15 cellular contexts compared by ENCODE assay signal in the genomic region with DNA sequence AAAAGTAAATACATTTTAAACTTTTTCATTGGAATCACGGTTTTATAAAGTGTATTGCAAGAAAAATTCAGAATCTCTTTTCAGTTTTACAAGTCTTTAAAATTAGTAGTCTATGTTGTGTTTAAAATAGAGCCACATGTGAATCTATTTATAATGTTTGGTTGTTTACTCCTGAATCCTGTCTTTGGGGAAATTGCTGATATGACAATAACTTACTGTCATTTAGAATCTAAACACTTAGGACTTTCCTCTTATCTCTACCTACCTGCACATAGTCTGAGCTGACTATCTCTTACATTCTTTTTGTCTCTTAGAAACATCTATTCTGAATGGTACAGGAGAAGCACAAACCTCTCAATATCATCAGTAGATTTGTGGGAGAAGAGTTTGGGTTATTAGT. TPM values are rescaled to one million over a fixed set of nuclear protein-coding genes. Genes with fewer than 3 reads are reported as not detected.
DNase-seq lines count a peak whose midpoint lies in the region; ATAC-seq, FAIRE-seq and TF ChIP-seq lines count a peak whose summit lies in the region.
"Had no signal": no experiment of that assay in that cellular context is flagged by ENCODE, and none has a peak within 500 bp of the region (broad histone marks: within the 10 kb centered on the region; RNA-seq: fewer than 3 reads in every experiment).

No MANE protein-coding gene starts in this region.

- H3K4me1 Mint-ChIP-seq in astrocyte (ENCODE audit: low read depth, unreplicated experiment) (peaks cover 4% of the 10 kb centered on the region), neural crest cell (peaks cover 10% of the 10 kb centered on the region)

- H3K4me3 Mint-ChIP-seq in astrocyte (ENCODE audit: unreplicated experiment) (no peak overlapping the region), neural crest cell (peak overlapping the region; percentile 6)
- H3K4me3 Mint-ChIP-seq: CD14-positive monocyte; CD4-positive, alpha-beta memory T cell had no signal

- no peak for TF ChIP-seq POLR2A in HepG2 (IDR thresholded peaks at IDR 0.05; ENCODE audit: insufficient read depth in 1 of 2, low read depth in 2 of 2, low read length in 2 of 2)
- no peak for TF ChIP-seq POLR2A in right lobe of liver (IDR thresholded peaks at IDR 0.05)

- TF ChIP-seq EP300 in HepG2 (IDR thresholded peaks at IDR 0.05; ENCODE audit: low read depth in 2 of 2, low read length in 2 of 2) (no peak), HepG2 (CRISPR knock-in tag; IDR thresholded peaks at IDR 0.05; ENCODE audit: borderline replicate concordance) (no peak)

- H3K4me3 ChIP-seq in HepG2 (replicated peaks in 1 of 3; ENCODE audit: insufficient read depth in 1 of 3, low read depth in 2 of 3, low read length in 3 of 3), result no peak overlapping the region
- H3K4me3 ChIP-seq in right lobe of liver, result no peak overlapping the region
- no peak overlapping the region for H3K4me3 ChIP-seq in astrocyte (ENCODE audit: insufficient read depth, low read depth, low read length)
- H3K4me3 ChIP-seq: BLaER1, GM12878, GM23248 had no signal

- H3K79me2 ChIP-seq in HepG2 (ENCODE audit: insufficient read depth, low read length), result no peaks in the 10 kb centered on the region
- no peaks in the 10 kb centered on the region for H3K79me2 ChIP-seq in astrocyte (ENCODE audit: insufficient read depth, low read length)

- H3K9me3 Mint-ChIP-seq in astrocyte (ENCODE audit: unreplicated experiment) (no peaks in the 10 kb centered on the region), neural crest cell (no peaks in the 10 kb centered on the region)

- intact Hi-C loops in HepG2 (cut with micrococcal nuclease; ENCODE audit: unreplicated experiment) (loop anchor here (1.0 to 2.0 kb wide), 2 partner anchors 120 to 139 kb away; no protein-coding TSS in a partner anchor), right lobe of liver (cut with DNase I) (no loop called here)

- no peaks in the 10 kb centered on the region for H3K36me3 ChIP-seq in HepG2 (replicated peaks in 1 of 2; ENCODE audit: control insufficient read depth in 1 of 2, insufficient read depth in 2 of 2, low read length in 2 of 2)
- no peaks in the 10 kb centered on the region for H3K36me3 ChIP-seq in right lobe of liver
- no peaks in the 10 kb centered on the region for H3K36me3 ChIP-seq in astrocyte (ENCODE audit: insufficient read depth, low read length)
- H3K36me3 ChIP-seq: BLaER1 had no signal

- no peak overlapping the region for H3K27ac ChIP-seq in HepG2 (ENCODE audit: extremely low read length, insufficient read depth, low read length)
- H3K27ac ChIP-seq in right lobe of liver, result no peak overlapping the region
- H3K27ac ChIP-seq in astrocyte (ENCODE audit: low read depth, low read length), result no peak overlapping the region
- H3K27ac ChIP-seq: 22Rv1, BLaER1, GM23248, KMS-11 had no signal

- H3K9ac ChIP-seq in HepG2 (ENCODE audit: insufficient read depth, low read depth, low read length) (no peak overlapping the region), astrocyte (ENCODE audit: low read length) (no peak overlapping the region)
- H3K9ac ChIP-seq: BLaER1, GM23248, KMS-11 had no signal

- no TSS peak for BruUV-seq in HepG2 (replicated peaks; lab: Mats Ljungman, UMichigan)

- ATAC-seq in HepG2 (no peak), right lobe of liver (no peak), GM21529 (IDR thresholded peaks at IDR 0.05; ENCODE audit: unreplicated experiment) (no peak)

- 20% methylated on average over 1 of the region's 1 CpG for WGBS in HepG2 (ENCODE audit: low lambda C conversion rate)
- 55% methylated on average over 1 of the region's 1 CpG for WGBS in right lobe of liver (ENCODE audit: insufficient coverage, low coverage, low lambda C conversion rate, missing lambda C conversion rate)

- no peaks in the 10 kb centered on the region for H4K20me1 ChIP-seq in HepG2 (ENCODE audit: insufficient read depth, low read length)
- no peaks in the 10 kb centered on the region for H4K20me1 ChIP-seq in astrocyte (ENCODE audit: insufficient read depth, low read length)
- H4K20me1 ChIP-seq: BLaER1 had no signal

- H3K4me2 ChIP-seq in HepG2 (ENCODE audit: low read depth, low read length) (no peak overlapping the region), astrocyte (ENCODE audit: low read length) (no peak overlapping the region)
- H3K4me2 ChIP-seq: BLaER1, KMS-11 had no signal

- POLR2A ChIA-PET in HepG2 (lab: Yijun Ruan, JAX), result no interaction called here

- CTCF ChIA-PET in HepG2 (lab: Yijun Ruan, JAX; ENCODE audit: low intra/inter-chr PET ratio, low total read pairs), result interaction anchor here (1.5 to 2.4 kb wide), 2 partner anchors 121 to 138 kb away, joined by 5 to 32 read pairs; no protein-coding TSS in a partner anchor

- in situ Hi-C loops in HepG2 (cut with HindIII; ENCODE audit: extremely low pct_ligation_motif_present, low pct_unique_long_range_greater_than_20kb), result loop anchor here (5.0 kb wide), 1 partner anchor 120 kb away; no protein-coding TSS in a partner anchor

- peaks cover 29% of the 10 kb centered on the region for H3K4me1 ChIP-seq in HepG2 (ENCODE audit: insufficient read depth, low read length)
- H3K4me1 ChIP-seq in right lobe of liver, result no peaks in the 10 kb centered on the region
- H3K4me1 ChIP-seq in astrocyte (ENCODE audit: insufficient read depth, low read length), result peaks cover 4% of the 10 kb centered on the region

- H3K27me3 ChIP-seq in HepG2 (ENCODE audit: control insufficient read depth in 1 of 2, insufficient read depth in 2 of 2, low read length in 2 of 2), result no peaks in the 10 kb centered on the region
- H3K27me3 ChIP-seq in right lobe of liver, result no peaks in the 10 kb centered on the region
- no peaks in the 10 kb centered on the region for H3K27me3 ChIP-seq in astrocyte (ENCODE audit: insufficient read depth, low read length)

- TF ChIP-seq RAD21 in HepG2 (CRISPR knock-in tag; IDR thresholded peaks at IDR 0.05), result no peak

- no peak for FAIRE-seq in HepG2 (lab: Jason Lieb, UNC)
- no peak for FAIRE-seq in astrocyte (lab: Jason Lieb, UNC)
- FAIRE-seq: GM12878, HTR-8/SVneo had no signal

- H3K27me3 Mint-ChIP-seq in astrocyte (ENCODE audit: low read depth, unreplicated experiment) (no peaks in the 10 kb centered on the region), neural crest cell (ENCODE audit: low read depth) (no peaks in the 10 kb centered on the region)
- H3K27me3 Mint-ChIP-seq: CD4-positive, alpha-beta memory T cell had no signal

- DNase-seq in HepG2 (ENCODE audit: low spot score), result no peak
- DNase-seq in right lobe of liver, result no peak
- no peak for DNase-seq in astrocyte (ENCODE audit: low read depth)
- no peak for DNase-seq in neural crest cell (ENCODE audit: low read depth, low spot score)
- DNase-seq in SK-N-DZ (ENCODE audit: low spot score), result no peak
- no peak for DNase-seq in dermis blood vessel endothelial cell

- H3K9me3 ChIP-seq in HepG2 (ENCODE audit: low read length) (no peaks in the 10 kb centered on the region), right lobe of liver (no peaks in the 10 kb centered on the region), astrocyte (ENCODE audit: insufficient read depth, low read depth, low read length) (no peaks in the 10 kb centered on the region)
- H3K9me3 ChIP-seq: BLaER1 had no signal

- H3K36me3 Mint-ChIP-seq in astrocyte (ENCODE audit: low read depth, unreplicated experiment), result no peaks in the 10 kb centered on the region
- H3K36me3 Mint-ChIP-seq in neural crest cell (ENCODE audit: low read depth), result peaks cover 5% of the 10 kb centered on the region
- H3K36me3 Mint-ChIP-seq: CD14-positive monocyte had no signal

- TF ChIP-seq CTCF in HepG2 (CRISPR knock-in tag; IDR thresholded peaks at IDR 0.05) (no peak), right lobe of liver (IDR thresholded peaks at IDR 0.05) (no peak), astrocyte (IDR thresholded peaks at IDR 0.05; ENCODE audit: insufficient read depth, low read depth, low read length) (no peak), neural crest cell (conservative IDR thresholded peaks at IDR 0.05) (no peak)

- no peak overlapping the region for H2AFZ ChIP-seq in HepG2 (ENCODE audit: low read length)
- no peak overlapping the region for H2AFZ ChIP-seq in astrocyte (ENCODE audit: low read depth, low read length)
- H2AFZ ChIP-seq: GM23248 had no signal

- peak overlapping the region; percentile 24 for H3K27ac Mint-ChIP-seq in astrocyte (ENCODE audit: unreplicated experiment)
- H3K27ac Mint-ChIP-seq in neural crest cell (ENCODE audit: unreplicated experiment), result no peak overlapping the region
- H3K27ac Mint-ChIP-seq: CD14-positive monocyte; CD4-positive, alpha-beta memory T cell had no signal

RNA-seq across cellular contexts. Expression of gene SRSF12, which starts 4.1 kb away (rescaled TPM):
- 1.9 TPM in 2 replicates for total RNA-seq in HepG2 (2016; rRNA removed; fragmentation: Illumina TruSeq; extraction: Trizol)
- total RNA-seq in HepG2 (2016; cell fraction: cytosol; rRNA removed; fragmentation: Illumina TruSeq; extraction: Trizol; ENCODE audit: low read depth), result 1.3 TPM in 2 replicates
- total RNA-seq in HepG2 (2016; cell fraction: insoluble cytoplasmic fraction; rRNA removed; fragmentation: Illumina TruSeq; extraction: Trizol), result 1.8 and 2.0 TPM in 2 replicates
- 1.8 and 2.4 TPM in 2 replicates for total RNA-seq in HepG2 (2016; cell fraction: membrane; rRNA removed; fragmentation: Illumina TruSeq; extraction: Trizol)
- total RNA-seq in HepG2 (2016; cell fraction: nucleus; rRNA removed; fragmentation: Illumina TruSeq; extraction: Trizol), result 2.2 TPM in 2 replicates
- 1.4 and 1.7 TPM in 2 replicates for polyA plus RNA-seq in HepG2 (2011; rRNA removed)
- polyA plus RNA-seq in HepG2 (2011; cell fraction: cytosol; rRNA removed), result 0.78 and 0.99 TPM in 2 replicates
- 1.0 and 1.6 TPM in 2 replicates for polyA plus RNA-seq in HepG2 (2011; cell fraction: nucleus; rRNA removed)
- polyA plus RNA-seq in HepG2 (2012), result 1.9 and 2.1 TPM in 2 replicates
- polyA plus RNA-seq in HepG2 (2016; cell fraction: cytosol; fragmentation: Illumina TruSeq; extraction: Trizol; ENCODE audit: low read depth), result 1.4 and 1.6 TPM in 2 replicates
- polyA plus RNA-seq in HepG2 (2016; cell fraction: insoluble cytoplasmic fraction; fragmentation: Illumina TruSeq; extraction: Trizol; ENCODE audit: low read depth), result 2.6 and 2.8 TPM in 2 replicates
- polyA plus RNA-seq in HepG2 (2016; cell fraction: membrane; fragmentation: Illumina TruSeq; extraction: Trizol; ENCODE audit: low read depth), result 1.8 and 3.0 TPM in 2 replicates
- 5.7 and 6.1 TPM in 2 replicates for polyA plus RNA-seq in HepG2 (2016; cell fraction: nucleus; fragmentation: Illumina TruSeq; extraction: Trizol; ENCODE audit: insufficient read depth, low read depth)
- 0.20 TPM in 1 of 2 replicates, not detected in the other for polyA minus RNA-seq in HepG2 (2011; rRNA and poly(A)+ RNA removed; ENCODE audit: low replicate concordance)
- polyA minus RNA-seq in HepG2 (2011; cell fraction: cytosol; rRNA and poly(A)+ RNA removed), result 0.49 and 1.2 TPM in 2 replicates
- polyA minus RNA-seq in HepG2 (2011; cell fraction: nucleus; rRNA and poly(A)+ RNA removed), result 2.4 and 3.1 TPM in 2 replicates
- total RNA-seq in right lobe of liver, result under 1 TPM in 4 of 6 experiments, not detected in 2; 0.22 to 0.78 (median 0.40) TPM
- 7.0 and 9.2 TPM in 2 replicates for total RNA-seq in astrocyte
- total RNA-seq in neural crest cell, result 21.9 and 23.5 TPM in 2 replicates
- polyA plus RNA-seq in SK-N-DZ (2014; cell fraction: cytosol; rRNA removed), result 17.9 and 25.3 TPM in 2 replicates
- polyA plus RNA-seq in SK-N-DZ (2014; cell fraction: nucleus; rRNA removed), result 14.2 and 16.0 TPM in 2 replicates
- under 0.01 and 0.09 TPM in 2 replicates for total RNA-seq in dermis blood vessel endothelial cell
- total RNA-seq: CD4-positive, alpha-beta memory T cell; GM12878 had no signal

RNA-seq across cellular contexts. Expression of gene PM20D2, which starts 23.9 kb away (rescaled TPM):
- 26.3 and 35.8 TPM in 2 replicates for total RNA-seq in HepG2 (2016; rRNA removed; fragmentation: Illumina TruSeq; extraction: Trizol)
- 1.2 and 1.9 TPM in 2 replicates for total RNA-seq in HepG2 (2016; cell fraction: cytosol; rRNA removed; fragmentation: Illumina TruSeq; extraction: Trizol; ENCODE audit: low read depth)
- 26.7 and 36.1 TPM in 2 replicates for total RNA-seq in HepG2 (2016; cell fraction: insoluble cytoplasmic fraction; rRNA removed; fragmentation: Illumina TruSeq; extraction: Trizol)
- total RNA-seq in HepG2 (2016; cell fraction: membrane; rRNA removed; fragmentation: Illumina TruSeq; extraction: Trizol), result 10.2 and 11.6 TPM in 2 replicates
- total RNA-seq in HepG2 (2016; cell fraction: nucleus; rRNA removed; fragmentation: Illumina TruSeq; extraction: Trizol), result 13.7 and 14.6 TPM in 2 replicates
- 13.3 and 14.7 TPM in 2 replicates for polyA plus RNA-seq in HepG2 (2011; rRNA removed)
- polyA plus RNA-seq in HepG2 (2011; cell fraction: cytosol; rRNA removed), result 6.8 and 10.1 TPM in 2 replicates
- polyA plus RNA-seq in HepG2 (2011; cell fraction: nucleus; rRNA removed), result 5.6 and 8.7 TPM in 2 replicates
- 19.2 and 21.4 TPM in 2 replicates for polyA plus RNA-seq in HepG2 (2012)
- polyA plus RNA-seq in HepG2 (2016; cell fraction: cytosol; fragmentation: Illumina TruSeq; extraction: Trizol; ENCODE audit: low read depth), result 0.95 and 1.1 TPM in 2 replicates
- 31.6 and 33.7 TPM in 2 replicates for polyA plus RNA-seq in HepG2 (2016; cell fraction: insoluble cytoplasmic fraction; fragmentation: Illumina TruSeq; extraction: Trizol; ENCODE audit: low read depth)
- 4.2 and 4.9 TPM in 2 replicates for polyA plus RNA-seq in HepG2 (2016; cell fraction: membrane; fragmentation: Illumina TruSeq; extraction: Trizol; ENCODE audit: low read depth)
- polyA plus RNA-seq in HepG2 (2016; cell fraction: nucleus; fragmentation: Illumina TruSeq; extraction: Trizol; ENCODE audit: insufficient read depth, low read depth), result 21.5 and 22.6 TPM in 2 replicates
- polyA minus RNA-seq in HepG2 (2011; rRNA and poly(A)+ RNA removed; ENCODE audit: low replicate concordance), result 9.4 and 13.5 TPM in 2 replicates
- 13.7 and 14.9 TPM in 2 replicates for polyA minus RNA-seq in HepG2 (2011; cell fraction: cytosol; rRNA and poly(A)+ RNA removed)
- 9.9 and 14.4 TPM in 2 replicates for polyA minus RNA-seq in HepG2 (2011; cell fraction: nucleus; rRNA and poly(A)+ RNA removed)
- 1 to 10 TPM; 2.4 to 6.1 (median 4.5) TPM for total RNA-seq in right lobe of liver
- 7.7 and 10.4 TPM in 2 replicates for total RNA-seq in astrocyte
- 16.1 and 16.5 TPM in 2 replicates for total RNA-seq in neural crest cell
- polyA plus RNA-seq in SK-N-DZ (2014; cell fraction: cytosol; rRNA removed), result 39.7 and 40.5 TPM in 2 replicates
- polyA plus RNA-seq in SK-N-DZ (2014; cell fraction: nucleus; rRNA removed), result 19.9 and 21.3 TPM in 2 replicates
- 5.1 and 7.0 TPM in 2 replicates for total RNA-seq in dermis blood vessel endothelial cell

RNA-seq across cellular contexts. Expression of gene PNRC1, which starts 41.4 kb away (rescaled TPM):
- total RNA-seq in HepG2 (2016; rRNA removed; fragmentation: Illumina TruSeq; extraction: Trizol), result 31.0 and 36.0 TPM in 2 replicates
- total RNA-seq in HepG2 (2016; cell fraction: cytosol; rRNA removed; fragmentation: Illumina TruSeq; extraction: Trizol; ENCODE audit: low read depth), result 57.2 and 58.4 TPM in 2 replicates
- 26.3 and 34.2 TPM in 2 replicates for total RNA-seq in HepG2 (2016; cell fraction: insoluble cytoplasmic fraction; rRNA removed; fragmentation: Illumina TruSeq; extraction: Trizol)
- 91.5 and 98.2 TPM in 2 replicates for total RNA-seq in HepG2 (2016; cell fraction: membrane; rRNA removed; fragmentation: Illumina TruSeq; extraction: Trizol)
- 38.0 and 44.9 TPM in 2 replicates for total RNA-seq in HepG2 (2016; cell fraction: nucleus; rRNA removed; fragmentation: Illumina TruSeq; extraction: Trizol)
- 16.8 and 17.6 TPM in 2 replicates for polyA plus RNA-seq in HepG2 (2011; rRNA removed)
- polyA plus RNA-seq in HepG2 (2011; cell fraction: cytosol; rRNA removed), result 6.9 and 11.3 TPM in 2 replicates
- polyA plus RNA-seq in HepG2 (2011; cell fraction: nucleus; rRNA removed), result 11.1 and 19.2 TPM in 2 replicates
- 109 TPM in 2 replicates for polyA plus RNA-seq in HepG2 (2012)
- 35.4 and 35.7 TPM in 2 replicates for polyA plus RNA-seq in HepG2 (2016; cell fraction: cytosol; fragmentation: Illumina TruSeq; extraction: Trizol; ENCODE audit: low read depth)
- 27.3 and 28.4 TPM in 2 replicates for polyA plus RNA-seq in HepG2 (2016; cell fraction: insoluble cytoplasmic fraction; fragmentation: Illumina TruSeq; extraction: Trizol; ENCODE audit: low read depth)
- 40.5 and 45.9 TPM in 2 replicates for polyA plus RNA-seq in HepG2 (2016; cell fraction: membrane; fragmentation: Illumina TruSeq; extraction: Trizol; ENCODE audit: low read depth)
- polyA plus RNA-seq in HepG2 (2016; cell fraction: nucleus; fragmentation: Illumina TruSeq; extraction: Trizol; ENCODE audit: insufficient read depth, low read depth), result 58.0 and 62.1 TPM in 2 replicates
- 17.7 and 21.3 TPM in 2 replicates for polyA minus RNA-seq in HepG2 (2011; rRNA and poly(A)+ RNA removed; ENCODE audit: low replicate concordance)
- polyA minus RNA-seq in HepG2 (2011; cell fraction: cytosol; rRNA and poly(A)+ RNA removed), result 38.4 and 54.1 TPM in 2 replicates
- polyA minus RNA-seq in HepG2 (2011; cell fraction: nucleus; rRNA and poly(A)+ RNA removed), result 44.4 and 44.5 TPM in 2 replicates
- total RNA-seq in right lobe of liver, result 100 to 1,000 TPM in 3 of 6 experiments, 10 to 100 TPM in 3; 55.4 to 182 (median 105) TPM
- total RNA-seq in astrocyte, result 93.2 and 95.9 TPM in 2 replicates
- 42.0 and 51.4 TPM in 2 replicates for total RNA-seq in neural crest cell
- 14.7 and 16.9 TPM in 2 replicates for polyA plus RNA-seq in SK-N-DZ (2014; cell fraction: cytosol; rRNA removed)
- 17.2 and 28.9 TPM in 2 replicates for polyA plus RNA-seq in SK-N-DZ (2014; cell fraction: nucleus; rRNA removed)
- total RNA-seq in dermis blood vessel endothelial cell, result 63.8 TPM in 2 replicates
